2 cellular contexts compared by ENCODE assay signal in the genomic region with DNA sequence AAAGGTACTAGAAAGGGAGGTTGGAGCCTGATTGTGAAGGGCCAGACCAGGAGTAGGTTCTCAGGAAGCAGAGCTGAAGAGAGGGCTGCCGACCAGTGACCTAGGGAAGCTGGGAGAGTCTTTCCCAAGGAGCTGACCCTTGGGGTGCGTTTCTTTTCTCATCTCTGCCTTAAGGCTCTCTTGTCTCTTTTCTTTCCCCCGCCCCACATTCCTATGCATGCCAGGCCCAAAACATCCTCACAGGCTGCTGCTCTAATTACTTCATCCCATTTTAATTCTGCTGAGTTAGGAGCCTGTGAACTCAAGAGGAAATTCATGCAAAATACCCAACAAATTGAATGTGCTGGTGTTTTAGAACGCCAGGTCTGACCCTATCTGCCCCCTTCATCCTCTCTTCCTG.
TF ChIP-seq lines count a peak whose summit lies in the region.

No MANE protein-coding gene starts in this region.

TF ChIP-seq in WTC11, 78 proteins besides CTCF, POLR2A, EP300 and RAD21 (continued from another document):
- TF ChIP-seq ATF3 (CRISPR knock-in tag; conservative IDR thresholded peaks at IDR 0.05): no peak
- TF ChIP-seq, protein P1, sequence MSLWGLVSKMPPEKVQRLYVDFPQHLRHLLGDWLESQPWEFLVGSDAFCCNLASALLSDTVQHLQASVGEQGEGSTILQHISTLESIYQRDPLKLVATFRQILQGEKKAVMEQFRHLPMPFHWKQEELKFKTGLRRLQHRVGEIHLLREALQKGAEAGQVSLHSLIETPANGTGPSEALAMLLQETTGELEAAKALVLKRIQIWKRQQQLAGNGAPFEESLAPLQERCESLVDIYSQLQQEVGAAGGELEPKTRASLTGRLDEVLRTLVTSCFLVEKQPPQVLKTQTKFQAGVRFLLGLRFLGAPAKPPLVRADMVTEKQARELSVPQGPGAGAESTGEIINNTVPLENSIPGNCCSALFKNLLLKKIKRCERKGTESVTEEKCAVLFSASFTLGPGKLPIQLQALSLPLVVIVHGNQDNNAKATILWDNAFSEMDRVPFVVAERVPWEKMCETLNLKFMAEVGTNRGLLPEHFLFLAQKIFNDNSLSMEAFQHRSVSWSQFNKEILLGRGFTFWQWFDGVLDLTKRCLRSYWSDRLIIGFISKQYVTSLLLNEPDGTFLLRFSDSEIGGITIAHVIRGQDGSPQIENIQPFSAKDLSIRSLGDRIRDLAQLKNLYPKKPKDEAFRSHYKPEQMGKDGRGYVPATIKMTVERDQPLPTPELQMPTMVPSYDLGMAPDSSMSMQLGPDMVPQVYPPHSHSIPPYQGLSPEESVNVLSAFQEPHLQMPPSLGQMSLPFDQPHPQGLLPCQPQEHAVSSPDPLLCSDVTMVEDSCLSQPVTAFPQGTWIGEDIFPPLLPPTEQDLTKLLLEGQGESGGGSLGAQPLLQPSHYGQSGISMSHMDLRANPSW (CRISPR knock-in tag; conservative IDR thresholded peaks at IDR 0.05; ENCODE audit: low read depth): no peak
- TF ChIP-seq MAX (CRISPR knock-in tag; IDR thresholded peaks at IDR 0.05): no peak
- TF ChIP-seq TEAD1 (CRISPR knock-in tag; IDR thresholded peaks at IDR 0.05): no peak
- no peak for TF ChIP-seq TP53 (CRISPR knock-in tag; IDR thresholded peaks at IDR 0.05)
- TF ChIP-seq SOX15 (CRISPR knock-in tag; IDR thresholded peaks at IDR 0.05): no peak
- no peak for TF ChIP-seq NFYB (CRISPR knock-in tag; conservative IDR thresholded peaks at IDR 0.05; ENCODE audit: low read depth)
- no peak for TF ChIP-seq IRF1 (CRISPR knock-in tag; IDR thresholded peaks at IDR 0.05)
- TF ChIP-seq NR2C2 (CRISPR knock-in tag; IDR thresholded peaks at IDR 0.05): no peak
- TF ChIP-seq, protein P2, sequence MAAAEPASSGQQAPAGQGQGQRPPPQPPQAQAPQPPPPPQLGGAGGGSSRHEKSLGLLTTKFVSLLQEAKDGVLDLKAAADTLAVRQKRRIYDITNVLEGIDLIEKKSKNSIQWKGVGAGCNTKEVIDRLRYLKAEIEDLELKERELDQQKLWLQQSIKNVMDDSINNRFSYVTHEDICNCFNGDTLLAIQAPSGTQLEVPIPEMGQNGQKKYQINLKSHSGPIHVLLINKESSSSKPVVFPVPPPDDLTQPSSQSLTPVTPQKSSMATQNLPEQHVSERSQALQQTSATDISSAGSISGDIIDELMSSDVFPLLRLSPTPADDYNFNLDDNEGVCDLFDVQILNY (CRISPR knock-in tag; IDR thresholded peaks at IDR 0.05): no peak
- TF ChIP-seq ZNF396 (CRISPR knock-in tag; IDR thresholded peaks at IDR 0.05; ENCODE audit: borderline replicate concordance): no peak
- TF ChIP-seq TEAD4 (CRISPR knock-in tag; IDR thresholded peaks at IDR 0.05): no peak
- TF ChIP-seq GTF2I (CRISPR knock-in tag; conservative IDR thresholded peaks at IDR 0.05): no peak
- TF ChIP-seq GABPB1 (CRISPR knock-in tag; IDR thresholded peaks at IDR 0.05): no peak
- no peak for TF ChIP-seq RELA (CRISPR knock-in tag; IDR thresholded peaks at IDR 0.05; ENCODE audit: borderline replicate concordance)
- no peak for TF ChIP-seq FOXP1 (CRISPR knock-in tag; IDR thresholded peaks at IDR 0.05; ENCODE audit: borderline replicate concordance)
- TF ChIP-seq MXD4 (CRISPR knock-in tag; IDR thresholded peaks at IDR 0.05; ENCODE audit: borderline replicate concordance): no peak
- TF ChIP-seq ZNF263 (CRISPR knock-in tag; IDR thresholded peaks at IDR 0.05; ENCODE audit: low read depth): no peak

TF ChIP-seq in SK-N-SH treated with all-trans-retinoic acid at 6 μM for 48 hours, 23 proteins besides CTCF, POLR2A, EP300 and RAD21 (continued from another document):
- no peak for TF ChIP-seq POU6F1 (CRISPR knock-in tag; IDR thresholded peaks at IDR 0.05; ENCODE audit: borderline replicate concordance, low read depth)
- no peak for TF ChIP-seq CSDC2 (CRISPR knock-in tag; IDR thresholded peaks at IDR 0.05)
- no peak for TF ChIP-seq ZNF70 (CRISPR knock-in tag; IDR thresholded peaks at IDR 0.05)
- no peak for TF ChIP-seq ZNF8 (CRISPR knock-in tag; IDR thresholded peaks at IDR 0.05)
- no peak for TF ChIP-seq ZFP30 (CRISPR knock-in tag; IDR thresholded peaks at IDR 0.05)
- no peak for TF ChIP-seq TOX (CRISPR knock-in tag; IDR thresholded peaks at IDR 0.05; ENCODE audit: borderline replicate concordance)
- no peak for TF ChIP-seq GLIS3 (CRISPR knock-in tag; IDR thresholded peaks at IDR 0.05)
- TF ChIP-seq OSR1 (CRISPR knock-in tag; IDR thresholded peaks at IDR 0.05): no peak
- TF ChIP-seq ZC3H10 (CRISPR knock-in tag; IDR thresholded peaks at IDR 0.05): no peak
- TF ChIP-seq PATZ1 (CRISPR knock-in tag; IDR thresholded peaks at IDR 0.05; ENCODE audit: borderline replicate concordance): no peak
- TF ChIP-seq TCF4 (CRISPR knock-in tag; IDR thresholded peaks at IDR 0.05; ENCODE audit: borderline replicate concordance): no peak
- TF ChIP-seq ISL1 (CRISPR knock-in tag; IDR thresholded peaks at IDR 0.05): no peak
- no peak for TF ChIP-seq ZFP3 (CRISPR knock-in tag; IDR thresholded peaks at IDR 0.05)
- no peak for TF ChIP-seq CREB5 (CRISPR knock-in tag; IDR thresholded peaks at IDR 0.05; ENCODE audit: low read depth)
- TF ChIP-seq ARNTL (CRISPR knock-in tag; IDR thresholded peaks at IDR 0.05; ENCODE audit: borderline replicate concordance, low read depth): no peak
